19 cellular contexts compared by ENCODE assay signal in the genomic region with DNA sequence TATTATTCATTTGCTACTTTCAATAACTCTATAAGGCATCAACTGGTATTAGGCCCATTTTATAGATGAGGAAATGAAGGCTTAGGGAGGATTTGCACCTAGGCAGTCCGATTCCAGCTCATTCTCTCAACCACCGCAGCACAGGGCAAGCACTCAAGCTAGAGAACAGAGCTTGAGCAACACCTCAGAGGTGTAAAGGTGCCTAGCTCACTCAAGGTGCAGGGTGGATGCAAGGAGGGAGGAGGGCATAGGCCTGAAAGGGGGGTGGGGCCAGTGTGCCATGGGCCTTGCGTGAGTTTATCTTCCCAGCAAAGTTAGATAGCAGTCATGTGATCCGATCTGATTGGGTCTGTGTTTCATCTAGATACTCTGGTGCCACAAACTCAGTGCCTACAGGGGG. TPM values are rescaled to one million over a fixed set of nuclear protein-coding genes. Genes with fewer than 3 reads are reported as not detected.
DNase-seq lines count a peak whose midpoint lies in the region; ATAC-seq and TF ChIP-seq lines count a peak whose summit lies in the region.
"Had no signal": no experiment of that assay in that cellular context is flagged by ENCODE, and none has a peak within 500 bp of the region (broad histone marks: within the 10 kb centered on the region; RNA-seq: fewer than 3 reads in every experiment).

No MANE protein-coding gene starts in this region.

- peak overlapping the region; percentile 24; the same call in 1 of the 2 replicates for H4K91ac ChIP-seq in IMR-90 (ENCODE audit: insufficient read depth, low read depth, low read length)
- H4K91ac ChIP-seq in trophoblast cell (ENCODE audit: low read depth, low read length), result no peak overlapping the region

- H3K4me2 ChIP-seq in IMR-90 (ENCODE audit: low read depth, low read length) (no peak overlapping the region), trophoblast cell (ENCODE audit: low read length) (no peak overlapping the region)
- H3K4me2 ChIP-seq: KMS-11 had no signal

- dilution Hi-C loops in IMR-90 (cut with HindIII; ENCODE audit: low sequenced_read_pairs, unreplicated experiment), result no loop called here

- in situ Hi-C loops in IMR-90 (cut with MboI; ENCODE audit: low sequenced_read_pairs), result no loop called here

- no peak for TF ChIP-seq POLR2A in IMR-90 (IDR thresholded peaks at IDR 0.05; ENCODE audit: low read depth, low read length)

- H2BK120ac ChIP-seq in IMR-90 (ENCODE audit: low read depth, low read length) (peak overlapping the region; percentile 90), trophoblast cell (ENCODE audit: insufficient read depth, low read length, poor library complexity) (peak overlapping the region; percentile 18)

- no peaks in the 10 kb centered on the region for H3K27me3 ChIP-seq in IMR-90 (ENCODE audit: control insufficient read depth, insufficient read depth, low read length)
- no peaks in the 10 kb centered on the region for H3K27me3 ChIP-seq in endodermal cell (ENCODE audit: control insufficient read depth, insufficient read depth, low read length, poor library complexity, severe bottlenecking)
- H3K27me3 ChIP-seq in lower lobe of right lung (ENCODE audit: low read depth), result no peaks in the 10 kb centered on the region
- no peaks in the 10 kb centered on the region for H3K27me3 ChIP-seq in trophoblast cell (ENCODE audit: insufficient read depth, low read length)
- H3K27me3 ChIP-seq in CD4-positive, alpha-beta memory T cell (ENCODE audit: insufficient read depth, low read length), result no peaks in the 10 kb centered on the region

- H2BK5ac ChIP-seq in IMR-90 (ENCODE audit: low read depth, low read length, poor library complexity, severe bottlenecking) (peak overlapping the region; percentile 21), trophoblast cell (ENCODE audit: low read depth, low read length, poor library complexity) (no peak overlapping the region)

- H3K79me1 ChIP-seq in IMR-90 (ENCODE audit: low read depth in 1 of 2, low read length in 2 of 2) (0 out of 4 replicates have a peak, but pooled peaks cover 0 to 4% of the 10 kb centered on the region in 2 experiments), trophoblast cell (ENCODE audit: low read length) (peaks cover 3% of the 10 kb centered on the region)

- no peaks in the 10 kb centered on the region for H3K9me3 ChIP-seq in IMR-90 (ENCODE audit: control insufficient read depth, insufficient read depth, low read length)
- no peaks in the 10 kb centered on the region for H3K9me3 ChIP-seq in endodermal cell (ENCODE audit: control insufficient read depth, low read length)
- no peaks in the 10 kb centered on the region for H3K9me3 ChIP-seq in lower lobe of right lung
- H3K9me3 ChIP-seq in trophoblast cell (ENCODE audit: insufficient read depth, low read depth, low read length), result no peaks in the 10 kb centered on the region
- no peaks in the 10 kb centered on the region for H3K9me3 ChIP-seq in CD4-positive, alpha-beta memory T cell (ENCODE audit: control insufficient read depth in 1 of 2, low read length in 2 of 2)
- H3K9me3 ChIP-seq: A549 had no signal

- H3K4me3 Mint-ChIP-seq in endodermal cell, result no peak overlapping the region
- H3K4me3 Mint-ChIP-seq in CD4-positive, alpha-beta memory T cell, result no peak overlapping the region
- no peak overlapping the region for H3K4me3 Mint-ChIP-seq in activated CD8-positive, alpha-beta T cell treated with anti-CD3 and anti-CD28 coated beads for 36 hours
- H3K4me3 Mint-ChIP-seq: CD4-positive, alpha-beta T cell had no signal

- WGBS in IMR-90 (ENCODE audit: extremely low coverage in 2 of 2, insufficient read length in 1 of 2), 2 experiments, result 100% methylated on average over 2 of the region's 4 CpGs; no CpG with 5 or more reads in 1 of the 2 experiments
- 90 to 93% methylated on average over 3 to 4 of the region's 4 CpGs for WGBS in endodermal cell (ENCODE audit: insufficient coverage in 1 of 2, insufficient read length in 1 of 2), 2 experiments
- no CpG with 5 or more reads among the region's 4 CpGs for WGBS in trophoblast cell (ENCODE audit: extremely low coverage, insufficient coverage, insufficient read length)

- H2BK12ac ChIP-seq in trophoblast cell (ENCODE audit: low read length), result no peak overlapping the region

- CTCF ChIA-PET in IMR-90 (lab: Yijun Ruan, JAX), result interaction anchor here (0.6 kb wide), 1 partner anchor 178 kb away, joined by 5 read pairs; no protein-coding TSS in a partner anchor
- CTCF ChIA-PET in CD4-positive, alpha-beta memory T cell (lab: Charles Lee; ENCODE audit: partially characterized antibody), result interaction anchor here (0.5 to 1.5 kb wide), 2 partner anchors 9 to 88 kb away, joined by 3 to 4 read pairs; no protein-coding TSS in a partner anchor
- CTCF ChIA-PET in activated CD8-positive, alpha-beta T cell treated with anti-CD3 and anti-CD28 coated beads for 36 hours (lab: Charles Lee), result interaction anchor here (1.7 kb wide), 1 partner anchor 10 kb away, joined by 7 read pairs; the partner anchor contains the start of gene EMP1

- H3K9me1 ChIP-seq in IMR-90 (ENCODE audit: insufficient read depth, low read length), result peaks cover 22% of the 10 kb centered on the region

- H3K4me3 ChIP-seq in IMR-90 (ENCODE audit: insufficient read depth, low read depth, low read length) (no peak overlapping the region), endodermal cell (ENCODE audit: low read length) (no peak overlapping the region), lower lobe of right lung (no peak overlapping the region), trophoblast cell (ENCODE audit: low read depth, low read length) (no peak overlapping the region)
- H3K4me3 ChIP-seq in CD4-positive, alpha-beta memory T cell (ENCODE audit: low read length in 2 of 2), result no peak overlapping the region
- H3K4me3 ChIP-seq: A549 had no signal

- no peak for ATAC-seq in IMR-90 (ENCODE audit: low read depth)
- peak; percentile 32 to 43 for ATAC-seq in lower lobe of right lung
- no peak for ATAC-seq in activated CD8-positive, alpha-beta T cell treated with anti-CD3 and anti-CD28 coated beads for 36 hours
- ATAC-seq: Panc1 had no signal

- H3K18ac ChIP-seq in IMR-90 (ENCODE audit: low read depth, low read length) (peak overlapping the region; percentile 54; the same call in 1 of the 2 replicates), trophoblast cell (ENCODE audit: low read length) (no peak overlapping the region)

- H3K4me1 ChIP-seq in IMR-90 (ENCODE audit: control insufficient read depth, insufficient read depth, low read length) (peaks cover 13% of the 10 kb centered on the region), endodermal cell (ENCODE audit: control insufficient read depth, insufficient read depth, low read length) (no peaks in the 10 kb centered on the region), lower lobe of right lung (no peaks in the 10 kb centered on the region), trophoblast cell (ENCODE audit: control insufficient read depth in 1 of 2, insufficient read depth in 2 of 2, low read length in 2 of 2) (peaks cover 3 to 13% of the 10 kb centered on the region in 2 experiments)
- no peaks in the 10 kb centered on the region for H3K4me1 ChIP-seq in CD4-positive, alpha-beta memory T cell (ENCODE audit: insufficient read depth, low read length)

- peak overlapping the region; percentile 81 for H2AK5ac ChIP-seq in IMR-90 (ENCODE audit: low read depth, low read length)
- H2AK5ac ChIP-seq in trophoblast cell (ENCODE audit: low read length), result no peak overlapping the region

- POLR2A ChIA-PET in IMR-90 (lab: Charles Lee; ENCODE audit: unreplicated experiment), result no interaction called here
- POLR2A ChIA-PET in CD4-positive, alpha-beta memory T cell (lab: Charles Lee; ENCODE audit: partially characterized antibody), result no interaction called here
- POLR2A ChIA-PET in activated CD8-positive, alpha-beta T cell treated with anti-CD3 and anti-CD28 coated beads for 36 hours (lab: Charles Lee), result no interaction called here

- H3K36me3 Mint-ChIP-seq in endodermal cell (ENCODE audit: low read depth), result no peaks in the 10 kb centered on the region
- no peaks in the 10 kb centered on the region for H3K36me3 Mint-ChIP-seq in CD4-positive, alpha-beta memory T cell
- no peaks in the 10 kb centered on the region for H3K36me3 Mint-ChIP-seq in activated CD8-positive, alpha-beta T cell treated with anti-CD3 and anti-CD28 coated beads for 36 hours (ENCODE audit: low read depth)

- no peak overlapping the region for H3K56ac ChIP-seq in IMR-90 (ENCODE audit: extremely low read depth, insufficient read depth, low read length)

- peaks cover 3% of the 10 kb centered on the region for H3K4me1 Mint-ChIP-seq in endodermal cell
- H3K4me1 Mint-ChIP-seq in CD4-positive, alpha-beta memory T cell, result no peaks in the 10 kb centered on the region
- H3K4me1 Mint-ChIP-seq in activated CD8-positive, alpha-beta T cell treated with anti-CD3 and anti-CD28 coated beads for 36 hours (ENCODE audit: low read depth), result no peaks in the 10 kb centered on the region

- no peak overlapping the region for H3K27ac ChIP-seq in IMR-90 (ENCODE audit: insufficient read depth, low read length)
- H3K27ac ChIP-seq in endodermal cell (ENCODE audit: low read depth, low read length), result no peak overlapping the region
- H3K27ac ChIP-seq in lower lobe of right lung, result no peak overlapping the region
- H3K27ac ChIP-seq in trophoblast cell (ENCODE audit: low read depth, low read length), result no peak overlapping the region
- no peak overlapping the region for H3K27ac ChIP-seq in CD4-positive, alpha-beta memory T cell (ENCODE audit: low read depth, low read length)
- H3K27ac ChIP-seq: KMS-11 had no signal

- H2BK20ac ChIP-seq in IMR-90 (ENCODE audit: low read depth, low read length), result peak overlapping the region; percentile 90

- H3K23ac ChIP-seq in IMR-90 (ENCODE audit: low read depth, low read length), result 0 out of 2 replicates have a peak overlapping the region, but pooled peaks have one; percentile 26
- no peak overlapping the region for H3K23ac ChIP-seq in trophoblast cell (ENCODE audit: low read length)

- H4K20me1 ChIP-seq in IMR-90 (ENCODE audit: insufficient read depth, low read length), result no peaks in the 10 kb centered on the region

- no peaks in the 10 kb centered on the region for H3K79me2 ChIP-seq in trophoblast cell (ENCODE audit: control insufficient read depth, insufficient read depth, low read length, poor library complexity)

- H4K8ac ChIP-seq in IMR-90 (ENCODE audit: low read depth in 2 of 2, low read length in 2 of 2), result 0 out of 4 replicates have a peak overlapping the region, but pooled peaks of 1 of the 2 experiments have one; percentile 20
- no peak overlapping the region for H4K8ac ChIP-seq in trophoblast cell (ENCODE audit: low read depth, low read length)

- H4K5ac ChIP-seq in IMR-90 (ENCODE audit: low read depth, low read length), result no peak overlapping the region; the same call in 1 of the 2 replicates

- H3K27ac Mint-ChIP-seq in endodermal cell, result no peak overlapping the region
- no peak overlapping the region for H3K27ac Mint-ChIP-seq in CD4-positive, alpha-beta memory T cell
- no peak overlapping the region for H3K27ac Mint-ChIP-seq in activated CD8-positive, alpha-beta T cell treated with anti-CD3 and anti-CD28 coated beads for 36 hours
- H3K27ac Mint-ChIP-seq: CD4-positive, alpha-beta T cell had no signal

- H3K14ac ChIP-seq in IMR-90 (replicated peaks; ENCODE audit: low read depth, low read length) (peak overlapping the region; percentile 78), trophoblast cell (ENCODE audit: low read length) (no peak overlapping the region)

- TF ChIP-seq CTCF in IMR-90 (conservative IDR thresholded peaks at IDR 0.05; ENCODE audit: low read depth, low read length) (no peak), endodermal cell (conservative IDR thresholded peaks at IDR 0.05) (no peak), lower lobe of right lung (IDR thresholded peaks at IDR 0.05) (no peak)
- TF ChIP-seq CTCF in activated CD8-positive, alpha-beta T cell treated with anti-CD3 and anti-CD28 coated beads for 36 hours (IDR thresholded peaks at IDR 0.05), result no peak

- H3K36me3 ChIP-seq in IMR-90 (ENCODE audit: control insufficient read depth, insufficient read depth, low read length) (no peaks in the 10 kb centered on the region), endodermal cell (ENCODE audit: control insufficient read depth, insufficient read depth, low read length) (no peaks in the 10 kb centered on the region), lower lobe of right lung (no peaks in the 10 kb centered on the region), trophoblast cell (ENCODE audit: control insufficient read depth in 1 of 2, insufficient read depth in 2 of 2, low read length in 2 of 2) (no peaks in the 10 kb centered on the region)
- H3K36me3 ChIP-seq in CD4-positive, alpha-beta memory T cell (ENCODE audit: insufficient read depth, low read length), result no peaks in the 10 kb centered on the region

- DNase-seq in IMR-90 (no peak), endodermal cell (peak; percentile 49), lower lobe of right lung (no peak), trophoblast cell (no peak), nucleus accumbens (lab: John Stamatoyannopoulos, UW) (no peak), NCI-H1048 (lab: John Stamatoyannopoulos, UW) (no peak)
- DNase-seq in CD4-positive, alpha-beta memory T cell, result no peak
- DNase-seq in activated CD8-positive, alpha-beta T cell treated with anti-CD3 and anti-CD28 coated beads for 36 hours, result no peak
- DNase-seq: Calu3; CD4-positive, alpha-beta T cell; HFFc6; MV-4-11; NCI-H1417; NCI-H187; NCI-H345; NCI-H524 treated with DMSO at 0.1 percent for 48 hours had no signal

- no peak overlapping the region for H4K12ac ChIP-seq in trophoblast cell (ENCODE audit: low read depth, low read length)

- H2AFZ ChIP-seq in IMR-90 (replicated peaks; ENCODE audit: low read length, poor library complexity) (no peak overlapping the region), trophoblast cell (ENCODE audit: insufficient read depth, low read length, poor library complexity) (no peak overlapping the region)

- H3K27me3 Mint-ChIP-seq in endodermal cell (ENCODE audit: insufficient read depth), result no peaks in the 10 kb centered on the region
- H3K27me3 Mint-ChIP-seq in CD4-positive, alpha-beta memory T cell, result peaks cover 0 to 11% of the 10 kb centered on the region in 2 donors
- H3K27me3 Mint-ChIP-seq in activated CD8-positive, alpha-beta T cell treated with anti-CD3 and anti-CD28 coated beads for 36 hours, result peaks cover 3% of the 10 kb centered on the region
- H3K27me3 Mint-ChIP-seq: CD4-positive, alpha-beta T cell had no signal

- H3K9me3 Mint-ChIP-seq in endodermal cell, result no peaks in the 10 kb centered on the region
- H3K9me3 Mint-ChIP-seq in CD4-positive, alpha-beta memory T cell, result no peaks in the 10 kb centered on the region
- H3K9me3 Mint-ChIP-seq in activated CD8-positive, alpha-beta T cell treated with anti-CD3 and anti-CD28 coated beads for 36 hours, result no peaks in the 10 kb centered on the region
- H3K9me3 Mint-ChIP-seq: CD4-positive, alpha-beta T cell; HFFc6 had no signal

- H3K9ac ChIP-seq in IMR-90 (ENCODE audit: low read depth, low read length) (no peak overlapping the region), endodermal cell (ENCODE audit: extremely low read depth, low read length, poor library complexity, severe bottlenecking) (no peak overlapping the region), trophoblast cell (ENCODE audit: low read length) (no peak overlapping the region)
- H3K9ac ChIP-seq: KMS-11 had no signal

- H2BK15ac ChIP-seq in IMR-90 (ENCODE audit: low read depth, low read length), result peak overlapping the region; percentile 86; the same call in 2 of the 3 replicates

- TF ChIP-seq RAD21 in IMR-90 (IDR thresholded peaks at IDR 0.05; ENCODE audit: low read length), result no peak

- no TSS peak for BruUV-seq in IMR-90 (replicated peaks; lab: Mats Ljungman, UMichigan)

- H2AK9ac ChIP-seq in IMR-90 (replicated peaks; ENCODE audit: low read depth, low read length, poor library complexity), result peak overlapping the region; percentile 53

- intact Hi-C loops in IMR-90 (cut with micrococcal nuclease), result no loop called here
- intact Hi-C loops in lower lobe of right lung (cut with DNase I), result no loop called here
- intact Hi-C loops in CD4-positive, alpha-beta memory T cell (cut with micrococcal nuclease), result no loop called here
- intact Hi-C loops in activated CD8-positive, alpha-beta T cell treated with anti-CD3 and anti-CD28 coated beads for 36 hours (cut with micrococcal nuclease), result no loop called here

- H3K4ac ChIP-seq in IMR-90 (ENCODE audit: low read depth, low read length) (peak overlapping the region; percentile 87), trophoblast cell (ENCODE audit: low read depth, low read length) (no peak overlapping the region)

RNA-seq across cellular contexts. Expression of gene EMP1, which starts 10.2 kb away (rescaled TPM):
- total RNA-seq in IMR-90 (2012; rRNA removed) (137 and 570 TPM in 2 replicates), endodermal cell (under 1 TPM; 0.58 to 0.59 TPM), lower lobe of right lung (195 TPM)
- polyA plus RNA-seq in IMR-90 (2012; rRNA removed), result 106 and 201 TPM in 2 replicates
- polyA plus RNA-seq in IMR-90 (2012; cell fraction: cytosol; rRNA removed), result 69.6 and 82.0 TPM in 2 replicates
- polyA plus RNA-seq in IMR-90 (2012; cell fraction: nucleus; rRNA removed; ENCODE audit: low replicate concordance), result 81.8 and 230 TPM in 2 replicates
- 8.4 TPM for polyA plus RNA-seq in endodermal cell (2013, experiment 1 of 2)
- 11.8 TPM for polyA plus RNA-seq in endodermal cell (2013, experiment 2 of 2)
- polyA plus RNA-seq in trophoblast cell (2013), result 10.1 and 10.7 TPM in 2 replicates
- total RNA-seq in CD4-positive, alpha-beta memory T cell, result 1 to 10 TPM; 4.5 to 5.8 TPM
- polyA plus RNA-seq in CD4-positive, alpha-beta memory T cell, result 1 to 10 TPM in 1 of 2 donors, under 1 TPM in 1; 0.50 to 1.8 TPM
- 1 to 10 TPM; 3.1 to 3.6 TPM for total RNA-seq in activated CD8-positive, alpha-beta T cell treated with anti-CD3 and anti-CD28 coated beads for 36 hours

Comparison
In these comparisons a context has a peak if more than half of its experiments do, and no peak if none do; other contexts are left out.
1. ATAC-seq: peak in lower lobe of right lung (2 of 2); none in IMR-90 (single experiment) and activated CD8-positive, alpha-beta T cell treated with anti-CD3 and anti-CD28 coated beads for 36 hours (single experiment).
2. RNA of gene EMP1, which starts 10.2 kb away (total RNA-seq): 195 TPM in lower lobe of right lung (single experiment) and 137 to 570 TPM in IMR-90; 4.5 to 5.8 TPM in CD4-positive, alpha-beta memory T cell, 3.1 to 3.6 TPM in activated CD8-positive, alpha-beta T cell treated with anti-CD3 and anti-CD28 coated beads for 36 hours and 0.58 to 0.59 TPM in endodermal cell; every median in the first group is over 10 times any median in the second.